ENCODE assay signal across 8 cellular contexts in genomic region chr19:46863818-46864629, GRCh38. TPM values are rescaled to one million over a fixed set of nuclear protein-coding genes. Genes with fewer than 3 reads are reported as not detected.
DNase-seq lines count a peak whose midpoint lies in the region; ATAC-seq, FAIRE-seq and TF ChIP-seq lines count a peak whose summit lies in the region.

No MANE protein-coding gene starts in this region.

- no TSS peak for BruUV-seq in HCT116 (replicated peaks; lab: Mats Ljungman, UMichigan)
- no TSS peak for BruUV-seq in K562 (replicated peaks; lab: Mats Ljungman, UMichigan)

- H3K27me3 ChIP-seq in HCT116 (ENCODE audit: insufficient read depth, low read length) (no peaks in the 10 kb centered on the region), K562 (ENCODE audit: control insufficient read depth in 2 of 2, insufficient read depth in 2 of 2, low read length in 2 of 2) (no peaks in the 10 kb centered on the region)

- H3K36me3 ChIP-seq in HCT116 (ENCODE audit: control insufficient read depth in 1 of 2, insufficient read depth in 2 of 2, low read length in 2 of 2) (no peaks in the 10 kb centered on the region), K562 (ENCODE audit: control insufficient read depth, insufficient read depth, low read length) (peaks cover 10% of the 10 kb centered on the region; the same call in 2 of the 3 replicates)

- H3K27ac ChIP-seq in A549 (peak overlapping the region; percentile 38 to 99), HCT116 (ENCODE audit: low read depth, low read length) (no peak overlapping the region), K562 (ENCODE audit: extremely low read depth, low read depth, low read length) (peak overlapping the region; percentile 99)

- intact Hi-C loops in HCT116 (cut with micrococcal nuclease), result loop anchor here (10.0 kb wide), 1 partner anchor 261 kb away; no protein-coding TSS in a partner anchor
- intact Hi-C loops in K562 (cut with micrococcal nuclease), result loop anchor here (5.0 to 10.0 kb wide), 3 partner anchors 63 to 381 kb away; partner anchors contain the start of gene ZC3H4
- intact Hi-C loops in activated CD4-positive, alpha-beta T cell treated with anti-CD3 and anti-CD28 coated beads, Interleukin-2, amount 10 ng/mL, durations not matched to agents 24 days and 14 days (cut with micrococcal nuclease), result loop anchor here (10.0 kb wide), 1 partner anchor 51 kb away; no protein-coding TSS in a partner anchor

- H3K9ac ChIP-seq in HCT116 (ENCODE audit: low read length) (no peak overlapping the region; the same call in 1 of the 2 replicates), K562 (ENCODE audit: insufficient read depth in 1 of 2, low read depth in 2 of 2, low read length in 2 of 2) (peak overlapping the region; percentile 53 to 78; a peak in 3 of 4 replicates)

- RAD21 ChIA-PET in HCT116 (lab: Charles Lee; ENCODE audit: low non-redundant PET in 1 of 2, low total read pairs in 2 of 2, uncharacterized antibody in 2 of 2, unreplicated experiment in 2 of 2), result interaction anchor here in 1 of 2 experiments (0.6 kb wide), 1 partner anchor 38 kb away, joined by 4 read pairs; no protein-coding TSS in a partner anchor

- no peaks in the 10 kb centered on the region for H3K36me3 Mint-ChIP-seq in T-cell
- peaks cover 7% of the 10 kb centered on the region for H3K36me3 Mint-ChIP-seq in activated CD4-positive, alpha-beta T cell treated with anti-CD3 and anti-CD28 coated beads, Interleukin-2, amount 10 ng/mL, durations not matched to agents 24 days and 14 days (ENCODE audit: low read depth)

- H3K4me3 Mint-ChIP-seq in T-cell, result no peak overlapping the region
- H3K4me3 Mint-ChIP-seq in activated CD4-positive, alpha-beta T cell treated with anti-CD3 and anti-CD28 coated beads, Interleukin-2, amount 10 ng/mL, durations not matched to agents 24 days and 14 days, result no peak overlapping the region

- in situ Hi-C loops in K562 (cut with MboI), result no loop called here

- H4K20me1 ChIP-seq in HCT116 (ENCODE audit: insufficient read depth), result no peaks in the 10 kb centered on the region; the same call in 1 of the 2 replicates
- H4K20me1 ChIP-seq in K562 (replicated peaks; ENCODE audit: control insufficient read depth, insufficient read depth, low read length), result peaks cover 34% of the 10 kb centered on the region

- H3K27me3 Mint-ChIP-seq in T-cell, result no peaks in the 10 kb centered on the region
- H3K27me3 Mint-ChIP-seq in activated CD4-positive, alpha-beta T cell treated with anti-CD3 and anti-CD28 coated beads, Interleukin-2, amount 10 ng/mL, durations not matched to agents 24 days and 14 days, result no peaks in the 10 kb centered on the region

- H3K79me2 ChIP-seq in HCT116 (ENCODE audit: insufficient read depth, low read length), result peaks cover 78% of the 10 kb centered on the region
- peaks cover 80% of the 10 kb centered on the region for H3K79me2 ChIP-seq in K562 (ENCODE audit: control insufficient read depth, insufficient read depth, low read length)

- H3K4me3 ChIP-seq in A549 (peak overlapping the region; percentile 94), HCT116 (replicated peaks in 1 of 2; ENCODE audit: low read depth in 1 of 2, low read length in 2 of 2) (no peak overlapping the region), K562 (peak overlapping the region; percentile 73)

- H3K4me1 Mint-ChIP-seq in T-cell, result peaks cover 8 to 33% (median 13%) of the 10 kb centered on the region in 3 donors
- peaks cover 23% of the 10 kb centered on the region for H3K4me1 Mint-ChIP-seq in activated CD4-positive, alpha-beta T cell treated with anti-CD3 and anti-CD28 coated beads, Interleukin-2, amount 10 ng/mL, durations not matched to agents 24 days and 14 days

- FAIRE-seq in A549 (lab: Jason Lieb, UNC) (no peak), K562 (lab: Jason Lieb, UNC) (no peak)

- POLR2A ChIA-PET in A549 (lab: Yijun Ruan, JAX) (interaction anchor here (0.6 kb wide), 2 partner anchors 21 to 170 kb away, joined by 4 to 7 read pairs; no protein-coding TSS in a partner anchor), HCT116 (lab: Charles Lee) (no interaction called here), K562 (lab: Yijun Ruan, JAX) (interaction anchor here (0.6 to 2.9 kb wide), 4 partner anchors 17 to 76 kb away, joined by 3 to 11 read pairs (median 4); partner anchors contain the start of gene SLC1A5), T-cell (lab: Charles Lee) (interaction anchor here in 1 of 2 donors (0.6 kb wide), 1 partner anchor 96 kb away, joined by 7 read pairs; no protein-coding TSS in a partner anchor)

- TF ChIP-seq POLR2A in A549 (IDR thresholded peaks at IDR 0.05; ENCODE audit: low read length), result no peak
- TF ChIP-seq POLR2A in HCT116 (IDR thresholded peaks at IDR 0.05; ENCODE audit: borderline replicate concordance, extremely low read depth, insufficient read depth, insufficient read length), result no peak
- no peak for TF ChIP-seq POLR2A in K562 (conservative IDR thresholded peaks at IDR 0.05)

- CTCF ChIA-PET in A549 (lab: Yijun Ruan, JAX), result interaction anchor here (4.2 kb wide), 1 partner anchor 127 kb away, joined by 47 read pairs; no protein-coding TSS in a partner anchor
- CTCF ChIA-PET in HCT116 (lab: Charles Lee), result no interaction called here
- CTCF ChIA-PET in K562 (lab: Yijun Ruan, JAX; ENCODE audit: low intra/inter-chr PET ratio), result no interaction called here
- CTCF ChIA-PET in T-cell (lab: Charles Lee), result interaction anchor here in 1 of 2 donors (0.5 kb wide), 1 partner anchor 149 kb away, joined by 3 read pairs; no protein-coding TSS in a partner anchor

- TF ChIP-seq EP300 in A549 (IDR thresholded peaks at IDR 0.05) (no peak), K562 (IDR thresholded peaks at IDR 0.05; ENCODE audit: low read length) (no peak)

- DNase-seq in A549 (ENCODE audit: low read depth in 1 of 2, low spot score in 1 of 2) (no peak), HCT116 (ENCODE audit: low read depth, low spot score) (no peak), K562 (ENCODE audit: extremely low read depth in 1 of 4, low spot score in 3 of 4) (peak in 1 of 4 experiments; percentile 35), left lobe of liver (ENCODE audit: low spot score) (peak; percentile 68), T-cell (no peak)
- DNase-seq in NK-92 treated with Interleukin-12 subunit alpha and Interleukin-12 subunit beta, amount 100 ng/mL, for 24 hours (lab: John Stamatoyannopoulos, UW), result no peak
- no peak for DNase-seq in activated CD4-positive, alpha-beta T cell treated with anti-CD3 and anti-CD28 coated beads, Interleukin-2, amount 10 ng/mL, durations not matched to agents 24 days and 14 days

- ATAC-seq in A549, result no peak
- ATAC-seq in HCT116, result no peak
- ATAC-seq in K562, result no peak
- peak; percentile 35 for ATAC-seq in left lobe of liver
- ATAC-seq in T-cell (replicated peaks in 1 of 4), result no peak
- ATAC-seq in GM19023 (IDR thresholded peaks at IDR 0.05; ENCODE audit: unreplicated experiment), result no peak

- no peak overlapping the region for H3K27ac Mint-ChIP-seq in T-cell
- H3K27ac Mint-ChIP-seq in activated CD4-positive, alpha-beta T cell treated with anti-CD3 and anti-CD28 coated beads, Interleukin-2, amount 10 ng/mL, durations not matched to agents 24 days and 14 days, result no peak overlapping the region

- H3K9me3 Mint-ChIP-seq in T-cell, result no peaks in the 10 kb centered on the region
- no peaks in the 10 kb centered on the region for H3K9me3 Mint-ChIP-seq in activated CD4-positive, alpha-beta T cell treated with anti-CD3 and anti-CD28 coated beads, Interleukin-2, amount 10 ng/mL, durations not matched to agents 24 days and 14 days

- 29% methylated on average over 6 of the region's 6 CpGs for WGBS in A549 (ENCODE audit: missing lambda C conversion rate)
- 9% methylated on average over 6 of the region's 6 CpGs for WGBS in K562 (ENCODE audit: insufficient coverage, low coverage, missing lambda C conversion rate)

- H3K9me2 ChIP-seq in HCT116 (ENCODE audit: insufficient read depth), result no peaks in the 10 kb centered on the region

- TF ChIP-seq RAD21 in A549 (conservative IDR thresholded peaks at IDR 0.05 in 1 of 2, IDR thresholded peaks at IDR 0.05 in 1 of 2), result no peak
- TF ChIP-seq RAD21 in HCT116 (IDR thresholded peaks at IDR 0.05; ENCODE audit: low read depth), result no peak
- no peak for TF ChIP-seq RAD21 in K562 (CRISPR knock-in tag; conservative IDR thresholded peaks at IDR 0.05 in 1 of 2, IDR thresholded peaks at IDR 0.05 in 1 of 2)

- H3K4me2 ChIP-seq in A549, result peak overlapping the region; percentile 96
- H3K4me2 ChIP-seq in HCT116 (ENCODE audit: low read length), result peak overlapping the region; percentile 87; the same call in 1 of the 2 replicates
- peak overlapping the region; percentile 82 for H3K4me2 ChIP-seq in K562 (ENCODE audit: insufficient read depth, low read length)

- TF ChIP-seq CTCF in A549 (IDR thresholded peaks at IDR 0.05), result no peak
- TF ChIP-seq CTCF in HCT116 (IDR thresholded peaks at IDR 0.05 in 2 of 3, conservative IDR thresholded peaks at IDR 0.05 in 1 of 3; ENCODE audit: borderline replicate concordance in 1 of 3, insufficient read depth in 1 of 3, low read depth in 2 of 3, low read length in 2 of 3), result no peak
- no peak for TF ChIP-seq CTCF in K562 (IDR thresholded peaks at IDR 0.05 in 2 of 3, conservative IDR thresholded peaks at IDR 0.05 in 1 of 3; ENCODE audit: insufficient read depth in 2 of 3, low read depth in 1 of 3, low read length in 3 of 3)

- H2AFZ ChIP-seq in HCT116 (ENCODE audit: low read depth, low read length, poor library complexity, severe bottlenecking) (no peak overlapping the region), K562 (ENCODE audit: low read depth, low read length) (no peak overlapping the region)

- H3K9me1 ChIP-seq in K562 (ENCODE audit: control insufficient read depth, insufficient read depth, low read length), result no peaks in the 10 kb centered on the region

- no peaks in the 10 kb centered on the region for H3K9me3 ChIP-seq in A549
- no peaks in the 10 kb centered on the region for H3K9me3 ChIP-seq in HCT116 (ENCODE audit: control insufficient read depth in 1 of 2, insufficient read depth in 1 of 2, low read depth in 1 of 2, low read length in 2 of 2)
- H3K9me3 ChIP-seq in K562 (replicated peaks; ENCODE audit: control insufficient read depth, insufficient read depth, low read depth, low read length), result no peaks in the 10 kb centered on the region

- H3K4me1 ChIP-seq in A549 (peaks cover 75% of the 10 kb centered on the region), HCT116 (ENCODE audit: control insufficient read depth in 1 of 2, insufficient read depth in 2 of 2, low read length in 2 of 2) (peaks cover 61 to 74% of the 10 kb centered on the region in 2 experiments), K562 (replicated peaks in 1 of 2; ENCODE audit: control insufficient read depth in 2 of 2, insufficient read depth in 2 of 2, low read length in 2 of 2) (peaks cover 28 to 35% of the 10 kb centered on the region in 2 experiments; a peak in 4 of 5 replicates)

RNA-seq across cellular contexts. Expression of gene ARHGAP35, which starts 3.2 kb away (rescaled TPM):
- 48.5 and 51.9 TPM in 2 replicates for polyA plus RNA-seq in A549 (2011; rRNA removed)
- polyA plus RNA-seq in A549 (2012; cell fraction: cytosol; rRNA removed), result 17.2 and 22.8 TPM in 2 replicates
- 31.2 and 34.0 TPM in 2 replicates for polyA plus RNA-seq in A549 (2012; cell fraction: nucleus; rRNA removed)
- 33.2 to 33.7 TPM (median 33.3 TPM) in 3 replicates for polyA plus RNA-seq in A549 (2017; fragmentation: RNase III; extraction: RNeasy Plus Mini Kit Qiagen cat#74134 plus additional on column Dnase treatment)
- 67.2 and 74.8 TPM in 2 replicates for polyA minus RNA-seq in A549 (2011; rRNA and poly(A)+ RNA removed)
- total RNA-seq in HCT116 (2021; ENCODE audit: unreplicated experiment), result 47.6 TPM
- 29.0 and 30.2 TPM in 2 replicates for polyA plus RNA-seq in HCT116 (2012)
- 56.5 and 65.8 TPM in 2 replicates for total RNA-seq in K562 (2011; cell fraction: chromatin; rRNA removed; ENCODE audit: low replicate concordance)
- 33.2 and 33.8 TPM in 2 replicates for total RNA-seq in K562 (2011; cell fraction: nucleolus; rRNA removed)
- 42.5 and 45.8 TPM in 2 replicates for total RNA-seq in K562 (2011; cell fraction: nucleoplasm; rRNA removed)
- 10.2 and 13.8 TPM in 2 replicates for total RNA-seq in K562 (2014; rRNA removed)
- total RNA-seq in K562 (2014; rRNA removed; fragmentation: Illumina TruSeq; extraction: Trizol), result 13.9 TPM in 2 replicates
- total RNA-seq in K562 (2015; rRNA removed; fragmentation: Illumina TruSeq; extraction: Trizol), result 16.0 and 16.2 TPM in 2 replicates
- total RNA-seq in K562 (2021), result 24.5 and 26.4 TPM in 2 replicates
- 9.8 and 10.2 TPM in 2 replicates for polyA plus RNA-seq in K562 (2011; rRNA removed)
- polyA plus RNA-seq in K562 (2011; cell fraction: cytosol; rRNA removed), result 7.1 and 11.1 TPM in 2 replicates
- 10.6 and 12.9 TPM in 2 replicates for polyA plus RNA-seq in K562 (2011; cell fraction: nucleus; rRNA removed)
- 16.8 and 21.4 TPM in 2 replicates for polyA plus RNA-seq in K562 (2012)
- 15.7 and 18.6 TPM in 2 replicates for polyA plus RNA-seq in K562 (2014; fragmentation: Illumina TruSeq; extraction: Trizol)
- polyA plus RNA-seq in K562 (2014; fragmentation: Nextera tagmentation; extraction: Ambion mirVana), result 1 to 10 TPM in 1 of 2 experiments, under 1 TPM in 1; 0.27 to 1.1 TPM
- polyA plus RNA-seq in K562 (2014; rRNA removed), result 7.6 and 9.4 TPM in 2 replicates
- 26.2 and 28.7 TPM in 2 replicates for polyA minus RNA-seq in K562 (2011; rRNA and poly(A)+ RNA removed)
- polyA minus RNA-seq in K562 (2011; cell fraction: cytosol; rRNA and poly(A)+ RNA removed), result 16.0 and 16.7 TPM in 2 replicates
- polyA minus RNA-seq in K562 (2011; cell fraction: nucleus; rRNA and poly(A)+ RNA removed), result 16.4 and 22.9 TPM in 2 replicates
- 56.9 TPM for total RNA-seq in left lobe of liver
- total RNA-seq in T-cell, result 10 to 100 TPM; 28.7 to 48.1 (median 37.7) TPM
- 21.9 and 25.6 TPM in 2 replicates for total RNA-seq in activated CD4-positive, alpha-beta T cell treated with anti-CD3 and anti-CD28 coated beads, Interleukin-2, amount 10 ng/mL, durations not matched to agents 24 days and 14 days

RNA-seq across cellular contexts. Expression of gene AP2S1, which starts 13.4 kb away (rescaled TPM):
- polyA plus RNA-seq in A549 (2011; rRNA removed) (117 and 150 TPM in 2 replicates), A549 (2017; fragmentation: RNase III; extraction: RNeasy Plus Mini Kit Qiagen cat#74134 plus additional on column Dnase treatment) (318 to 329 TPM (median 325 TPM) in 3 replicates), K562 (2011; rRNA removed) (136 and 171 TPM in 2 replicates), K562 (2014; fragmentation: Illumina TruSeq; extraction: Trizol) (118 and 172 TPM in 2 replicates), K562 (2014; fragmentation: Nextera tagmentation; extraction: Ambion mirVana) (10 to 100 TPM; 32.4 to 72.0 TPM), K562 (2014; rRNA removed) (196 and 212 TPM in 2 replicates)
- 412 and 456 TPM in 2 replicates for polyA plus RNA-seq in A549 (2012; cell fraction: cytosol; rRNA removed)
- polyA plus RNA-seq in A549 (2012; cell fraction: nucleus; rRNA removed), result 284 and 292 TPM in 2 replicates
- polyA minus RNA-seq in A549 (2011; rRNA and poly(A)+ RNA removed), result 90.7 TPM in 2 replicates
- total RNA-seq in HCT116 (2021; ENCODE audit: unreplicated experiment) (296 TPM), K562 (2014; rRNA removed) (294 and 338 TPM in 2 replicates), K562 (2014; rRNA removed; fragmentation: Illumina TruSeq; extraction: Trizol) (95.3 and 97.5 TPM in 2 replicates), K562 (2015; rRNA removed; fragmentation: Illumina TruSeq; extraction: Trizol) (131 and 143 TPM in 2 replicates), K562 (2021) (254 and 263 TPM in 2 replicates), left lobe of liver (89.1 TPM), T-cell (10 to 100 TPM; 36.6 to 51.5 (median 49.1) TPM)
- polyA plus RNA-seq in HCT116 (2012), result 311 and 325 TPM in 2 replicates
- 19.6 and 27.0 TPM in 2 replicates for total RNA-seq in K562 (2011; cell fraction: chromatin; rRNA removed; ENCODE audit: low replicate concordance)
- total RNA-seq in K562 (2011; cell fraction: nucleolus; rRNA removed), result 40.3 and 42.5 TPM in 2 replicates
- 31.1 and 45.0 TPM in 2 replicates for total RNA-seq in K562 (2011; cell fraction: nucleoplasm; rRNA removed)
- 201 and 310 TPM in 2 replicates for polyA plus RNA-seq in K562 (2011; cell fraction: cytosol; rRNA removed)
- polyA plus RNA-seq in K562 (2011; cell fraction: nucleus; rRNA removed), result 91.4 and 98.6 TPM in 2 replicates
- polyA plus RNA-seq in K562 (2012), result 190 and 267 TPM in 2 replicates
- 57.4 and 64.7 TPM in 2 replicates for polyA minus RNA-seq in K562 (2011; rRNA and poly(A)+ RNA removed)
- 73.8 and 86.9 TPM in 2 replicates for polyA minus RNA-seq in K562 (2011; cell fraction: cytosol; rRNA and poly(A)+ RNA removed)
- 14.7 and 22.1 TPM in 2 replicates for polyA minus RNA-seq in K562 (2011; cell fraction: nucleus; rRNA and poly(A)+ RNA removed)
- total RNA-seq in activated CD4-positive, alpha-beta T cell treated with anti-CD3 and anti-CD28 coated beads, Interleukin-2, amount 10 ng/mL, durations not matched to agents 24 days and 14 days, result 100 and 112 TPM in 2 replicates

Comparison
In these comparisons a context has a peak if more than half of its experiments do, and no peak if none do; other contexts are left out.
1. H3K4me3 ChIP-seq: peak in A549 (single experiment) and K562 (single experiment); none in HCT116 (0 of 2).
2. Of the 35 proteins assayed by ChIP-seq in both K562 and A549: peak only in K562: KDM1A; only in A549: none; in both: none; in neither: 34.
3. Peak in every context shown above with its lines, with median percentiles within 50 percentile points of each other: H3K4me2 ChIP-seq.